8 cellular contexts compared by ENCODE assay signal in genomic region chr7:157273208-157274202, GRCh38.
A peak's percentile ranks its signal among the peaks of the same experiment; 100 is the strongest.
DNase-seq lines count a peak whose midpoint lies in the region; ATAC-seq and TF ChIP-seq lines count a peak whose summit lies in the region.

No MANE protein-coding gene starts in this region.

- H3K4me1 ChIP-seq in ovary (ENCODE audit: insufficient read depth): peaks cover 6% of the 10 kb centered on the region
- peaks cover 8 to 26% of the 10 kb centered on the region in 2 donors for H3K4me1 ChIP-seq in thyroid gland

- intact Hi-C loops in ovary (cut with DNase I) (loop anchor here in 2 of 4 donors (5.0 to 10.0 kb wide), 2 partner anchors 299 to 301 kb away; no protein-coding TSS in a partner anchor), thyroid gland (cut with DNase I) (no loop called here)

- TF ChIP-seq CTCF in ovary (IDR thresholded peaks at IDR 0.05) (peak; percentile 87 to 98 (median 90)), thyroid gland (IDR thresholded peaks at IDR 0.05) (peak; percentile 83 to 98 (median 92))

- H3K9me3 ChIP-seq in ovary (no peaks in the 10 kb centered on the region), thyroid gland (no peaks in the 10 kb centered on the region)

- H3K27me3 ChIP-seq in ovary (no peaks in the 10 kb centered on the region), thyroid gland (no peaks in the 10 kb centered on the region)

- H3K4me3 ChIP-seq in ovary (no peak overlapping the region), thyroid gland (replicated peaks in 1 of 3) (no peak overlapping the region)

- 24 to 31% (median 26%) methylated on average over 26 to 27 of the region's 27 CpGs for WGBS in ovary, 3 donors
- 35 to 60% methylated on average over 12 to 21 of the region's 27 CpGs for WGBS in thyroid gland, 2 donors

- TF ChIP-seq POLR2A in ovary (IDR thresholded peaks at IDR 0.05): no peak
- no peak for TF ChIP-seq POLR2A in thyroid gland (IDR thresholded peaks at IDR 0.05)

- peak; percentile 91 for DNase-seq in D341Med (ENCODE audit: low spot score)
- DNase-seq in HT-29 (ENCODE audit: low spot score): peak; percentile 84
- peak; percentile 88 for DNase-seq in RKO (ENCODE audit: low spot score)
- DNase-seq in activated T-helper 9 cell treated with anti-CD3 and anti-CD28 coated beads, Interleukin-2, amount 50 U/mL, for 16 hours (ENCODE audit: low read depth): peak; percentile 36
- peak; percentile 38 for DNase-seq in foreskin melanocyte
- peak; percentile 61 to 84 (median 68) for DNase-seq in ovary
- peak; percentile 64 to 72 for DNase-seq in thyroid gland

- ATAC-seq in GM21367 (IDR thresholded peaks at IDR 0.05; ENCODE audit: unreplicated experiment): peak; percentile 68

- H3K27ac ChIP-seq in ovary (peak overlapping the region; percentile 4 to 24), thyroid gland (no peak overlapping the region)

- no peak for TF ChIP-seq EP300 in ovary (IDR thresholded peaks at IDR 0.05)

- H3K36me3 ChIP-seq in ovary: no peaks in the 10 kb centered on the region
- H3K36me3 ChIP-seq in thyroid gland: peaks cover under 1% of the 10 kb centered on the region in 2 donors

Comparison
In these comparisons a context has a peak if more than half of its experiments do, and no peak if none do; other contexts are left out.
1. DNase-seq: peak in every context shown above with its lines; median percentile 91 in D341Med; 88 in RKO; 84 in HT-29; 68 in ovary; 68 in thyroid gland; 38 in foreskin melanocyte; 36 in activated T-helper 9 cell treated with anti-CD3 and anti-CD28 coated beads, Interleukin-2, amount 50 U/mL, for 16 hours.
2. H3K27ac ChIP-seq: peak in ovary (2 of 2); none in thyroid gland (0 of 3).